In genomic region chr4:89558147-89558546, GRCh38 we compare ENCODE assay signal across 1 cellular context.
TF ChIP-seq lines count a peak whose summit lies in the region.

No MANE protein-coding gene starts in this region.

TF ChIP-seq in H1, 55 proteins besides CTCF, POLR2A, EP300 and RAD21:
- no peak for TF ChIP-seq SUZ12 (IDR thresholded peaks at IDR 0.05; ENCODE audit: low read length)
- TF ChIP-seq YY1 (IDR thresholded peaks at IDR 0.05; ENCODE audit: low read depth, low read length), result no peak
- no peak for TF ChIP-seq POLR2AphosphoS5 (IDR thresholded peaks at IDR 0.05; ENCODE audit: low read depth, low read length)
- no peak for TF ChIP-seq JUND (IDR thresholded peaks at IDR 0.05; ENCODE audit: low read length)
- no peak for TF ChIP-seq SRF (IDR thresholded peaks at IDR 0.05; ENCODE audit: low read depth, low read length)
- no peak for TF ChIP-seq RNF2 (IDR thresholded peaks at IDR 0.05; ENCODE audit: borderline replicate concordance, low read depth, low read length, missing control alignments, poor library complexity, severe bottlenecking)
- no peak for TF ChIP-seq TBP (IDR thresholded peaks at IDR 0.05; ENCODE audit: low read depth, low read length)
- no peak for TF ChIP-seq CEBPB (IDR thresholded peaks at IDR 0.05; ENCODE audit: low read depth, low read length)
